In the genomic region with DNA sequence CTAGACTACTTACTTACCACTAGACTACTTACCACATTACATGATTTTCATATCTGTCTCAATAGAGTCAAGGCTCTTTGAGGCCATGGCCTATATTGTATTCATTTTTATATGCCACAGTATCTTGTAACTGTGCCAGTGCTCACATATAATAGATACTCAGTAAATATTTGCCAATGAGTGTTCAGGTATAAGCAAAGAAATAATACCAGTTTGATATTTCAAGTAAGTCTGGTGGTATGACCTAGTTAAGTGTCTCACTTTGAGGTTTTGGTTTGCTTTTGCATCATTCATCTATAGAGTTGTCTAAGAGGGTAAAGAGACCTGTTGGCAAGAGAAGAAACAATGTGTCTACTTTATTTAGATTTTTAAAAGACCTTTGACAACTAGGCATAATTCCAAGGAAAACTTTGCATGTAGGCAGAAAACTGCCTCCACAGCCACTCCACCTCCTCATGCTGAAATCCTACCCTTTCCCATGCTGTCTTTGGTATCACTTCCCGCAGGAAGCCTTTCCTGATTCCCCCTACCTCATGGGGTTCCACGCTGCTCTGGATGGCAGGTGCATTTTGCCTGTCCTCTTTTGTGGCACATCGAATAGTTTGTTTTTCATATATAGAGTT, we compare ENCODE assay signal across 2 cellular contexts.
TF ChIP-seq lines count a peak whose summit lies in the region.

No MANE protein-coding gene starts in this region.

TF ChIP-seq in liver, 16 proteins besides CTCF, POLR2A, EP300 and RAD21:
- no peak for TF ChIP-seq REST (IDR thresholded peaks at IDR 0.05)
- TF ChIP-seq SP1 (IDR thresholded peaks at IDR 0.05) = peak; percentile 42
- no peak for TF ChIP-seq ZBTB33 (IDR thresholded peaks at IDR 0.05)
- TF ChIP-seq JUND (IDR thresholded peaks at IDR 0.05) = no peak
- peak; percentile 48 for TF ChIP-seq YY1 (IDR thresholded peaks at IDR 0.05)
- no peak for TF ChIP-seq TAF1 (conservative IDR thresholded peaks at IDR 0.05)
- TF ChIP-seq HNF4A (conservative IDR thresholded peaks at IDR 0.05) = peak; percentile 41 to 43
- no peak for TF ChIP-seq GABPA (IDR thresholded peaks at IDR 0.05 in 1 of 2, conservative IDR thresholded peaks at IDR 0.05 in 1 of 2)
- TF ChIP-seq HNF4G (IDR thresholded peaks at IDR 0.05) = no peak
- TF ChIP-seq, protein P1, sequence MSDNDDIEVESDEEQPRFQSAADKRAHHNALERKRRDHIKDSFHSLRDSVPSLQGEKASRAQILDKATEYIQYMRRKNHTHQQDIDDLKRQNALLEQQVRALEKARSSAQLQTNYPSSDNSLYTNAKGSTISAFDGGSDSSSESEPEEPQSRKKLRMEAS (IDR thresholded peaks at IDR 0.05) = no peak
- no peak for TF ChIP-seq EGR1 (IDR thresholded peaks at IDR 0.05; ENCODE audit: low read depth in 2 of 2)
- peak; percentile 71 for TF ChIP-seq ATF3 (IDR thresholded peaks at IDR 0.05)
- TF ChIP-seq RXRA (IDR thresholded peaks at IDR 0.05) = peak in 1 of 2 donors; percentile 26
- TF ChIP-seq NR2F2 (IDR thresholded peaks at IDR 0.05) = no peak
- no peak for TF ChIP-seq FOXA2 (IDR thresholded peaks at IDR 0.05)
- no peak for TF ChIP-seq FOXA1 (IDR thresholded peaks at IDR 0.05)

TF ChIP-seq in HepG2, 621 proteins besides CTCF, POLR2A, EP300 and RAD21:
- no peak for TF ChIP-seq SOX5 (CRISPR knock-in tag; IDR thresholded peaks at IDR 0.05; ENCODE audit: borderline replicate concordance)
- TF ChIP-seq HCFC1 (IDR thresholded peaks at IDR 0.05; ENCODE audit: low read depth, low read length) = no peak
- TF ChIP-seq SRF (IDR thresholded peaks at IDR 0.05; ENCODE audit: low read depth, low read length) = no peak
- no peak for TF ChIP-seq ZBTB33 (CRISPR knock-in tag; IDR thresholded peaks at IDR 0.05)
- no peak for TF ChIP-seq ZNF703 (CRISPR knock-in tag; IDR thresholded peaks at IDR 0.05; ENCODE audit: borderline replicate concordance)
- TF ChIP-seq CCDC6 (CRISPR knock-in tag; IDR thresholded peaks at IDR 0.05) = no peak
- no peak for TF ChIP-seq ZSCAN12 (CRISPR knock-in tag; IDR thresholded peaks at IDR 0.05)
- TF ChIP-seq ZC3H13 (CRISPR knock-in tag; IDR thresholded peaks at IDR 0.05) = no peak
- no peak for TF ChIP-seq AGO1 (IDR thresholded peaks at IDR 0.05; ENCODE audit: low read depth, low read length, poor library complexity, severe bottlenecking)
- no peak for TF ChIP-seq ZFY (CRISPR knock-in tag; IDR thresholded peaks at IDR 0.05)
- TF ChIP-seq SMARCC2 (IDR thresholded peaks at IDR 0.05) = no peak
- no peak for TF ChIP-seq PATZ1 (CRISPR knock-in tag; IDR thresholded peaks at IDR 0.05)
